Comparison of ENCODE assay signal across 19 cellular contexts in genomic region chr20:17643531-17644188, GRCh38. TPM values are rescaled to one million over a fixed set of nuclear protein-coding genes. Genes with fewer than 3 reads are reported as not detected.
DNase-seq lines count a peak whose midpoint lies in the region; ATAC-seq, FAIRE-seq and TF ChIP-seq lines count a peak whose summit lies in the region.
"Had no signal": no experiment of that assay in that cellular context is flagged by ENCODE, and none has a peak within 500 bp of the region (broad histone marks: within the 10 kb centered on the region; RNA-seq: fewer than 3 reads in every experiment).

No MANE protein-coding gene starts in this region.

- H3K9me3 ChIP-seq in cardiac muscle cell (ENCODE audit: low read depth) (no peaks in the 10 kb centered on the region), heart right ventricle (no peaks in the 10 kb centered on the region), pancreas (no peaks in the 10 kb centered on the region)
- no peaks in the 10 kb centered on the region for H3K9me3 ChIP-seq in CD8-positive, alpha-beta memory T cell (ENCODE audit: low read length)
- H3K9me3 ChIP-seq: gastrocnemius medialis, uterus had no signal

- H3K9me3 Mint-ChIP-seq in CD8-positive, alpha-beta memory T cell, result no peaks in the 10 kb centered on the region
- H3K9me3 Mint-ChIP-seq in natural killer cell treated with Interleukin-12 subunit alpha and Interleukin-12 subunit beta and Interleukin-15 and Interleukin-18, amount 100 ng/mL, for 72 hours, result no peaks in the 10 kb centered on the region

- WGBS in heart right ventricle, 2 donors, result 65 to 74% methylated on average over 10 of the region's 10 CpGs
- WGBS in pancreas, 2 donors, result 30 to 33% methylated on average over 10 of the region's 10 CpGs

- FAIRE-seq in pancreas (lab: Jason Lieb, UNC), result no peak
- FAIRE-seq: RCC 7860 had no signal

- H3K27me3 Mint-ChIP-seq in CD8-positive, alpha-beta memory T cell, result no peaks in the 10 kb centered on the region
- no peaks in the 10 kb centered on the region for H3K27me3 Mint-ChIP-seq in natural killer cell treated with Interleukin-12 subunit alpha and Interleukin-12 subunit beta and Interleukin-15 and Interleukin-18, amount 100 ng/mL, for 72 hours
- H3K27me3 Mint-ChIP-seq: activated CD8-positive, alpha-beta memory T cell treated with anti-CD3 and anti-CD28 coated beads, Interleukin-2, amount 10 ng/mL, durations not matched to agents 7 days and 5 days had no signal

- H3K36me3 ChIP-seq in cardiac muscle cell (peaks cover 7% of the 10 kb centered on the region), heart right ventricle (peaks cover 0 to 68% (median 5%) of the 10 kb centered on the region in 9 donors), pancreas (peaks cover 0 to 34% (median 31%) of the 10 kb centered on the region in 3 donors)
- H3K36me3 ChIP-seq in CD8-positive, alpha-beta memory T cell (ENCODE audit: insufficient read depth, low read length), result no peaks in the 10 kb centered on the region
- H3K36me3 ChIP-seq: gastrocnemius medialis, uterus had no signal

- H3K4me1 Mint-ChIP-seq in CD8-positive, alpha-beta memory T cell, result peaks cover 0 to 8% (median 3%) of the 10 kb centered on the region in 3 donors
- peaks cover 8 to 15% of the 10 kb centered on the region in 2 donors for H3K4me1 Mint-ChIP-seq in natural killer cell treated with Interleukin-12 subunit alpha and Interleukin-12 subunit beta and Interleukin-15 and Interleukin-18, amount 100 ng/mL, for 72 hours (ENCODE audit: low read depth in 2 of 2)

- TF ChIP-seq CTCF in cardiac muscle cell (IDR thresholded peaks at IDR 0.05; ENCODE audit: low read depth, low read length), result no peak
- no peak for TF ChIP-seq CTCF in heart right ventricle (IDR thresholded peaks at IDR 0.05)
- TF ChIP-seq CTCF in pancreas (IDR thresholded peaks at IDR 0.05), result no peak

- H3K4me3 ChIP-seq in cardiac muscle cell (no peak overlapping the region), heart right ventricle (no peak overlapping the region), pancreas (no peak overlapping the region)
- H3K4me3 ChIP-seq in CD8-positive, alpha-beta memory T cell (ENCODE audit: low read length), result no peak overlapping the region
- H3K4me3 ChIP-seq: gastrocnemius medialis, uterus had no signal

- H3K27me3 ChIP-seq in cardiac muscle cell (no peaks in the 10 kb centered on the region), heart right ventricle (no peaks in the 10 kb centered on the region), pancreas (no peaks in the 10 kb centered on the region)
- H3K27me3 ChIP-seq in CD8-positive, alpha-beta memory T cell (ENCODE audit: insufficient read depth, low read length, poor library complexity, severe bottlenecking), result no peaks in the 10 kb centered on the region
- H3K27me3 ChIP-seq: gastrocnemius medialis, uterus had no signal

- DNase-seq in cardiac muscle cell (ENCODE audit: low read depth in 1 of 2, low spot score in 1 of 2) (no peak), Right ventricle myocardium inferior (ENCODE audit: missing footprints) (no peak), heart right ventricle (no peak), pancreas (peak in 2 of 6 donors; percentile 21 to 42)
- no peak for DNase-seq in CD8-positive, alpha-beta memory T cell
- DNase-seq in natural killer cell treated with Interleukin-12 subunit alpha and Interleukin-12 subunit beta and Interleukin-15 and Interleukin-18, amount 100 ng/mL, for 72 hours (ENCODE audit: low spot score), result no peak
- DNase-seq in central memory CD4-positive, alpha-beta T cell, result no peak
- DNase-seq in stimulated activated naive CD8-positive, alpha-beta T cell treated with anti-CD3 and anti-CD28 coated beads, Interleukin-15, Interleukin-2, amounts not matched to agents 100 U/mL and 50 U/mL, for 24 hours, result no peak
- DNase-seq: activated CD4-positive, CD25-positive, alpha-beta regulatory T cell; activated CD8-positive, alpha-beta memory T cell treated with anti-CD3 and anti-CD28 coated beads, Interleukin-2, amount 10 ng/mL, durations not matched to agents 7 days and 5 days; activated gamma-delta T cell treated with Interleukin-2 at 50 U/mL for 16 hours; COR-L47; NCI-H1105; uterus had no signal

- ATAC-seq in Right ventricle myocardium inferior (no peak), heart right ventricle (peak in 7 of 8 donors; percentile 27 to 66 (median 44)), pancreas (no peak)
- ATAC-seq in natural killer cell treated with Interleukin-12 subunit alpha and Interleukin-12 subunit beta and Interleukin-15 and Interleukin-18, amount 100 ng/mL, for 72 hours, result no peak
- ATAC-seq in stimulated activated naive CD8-positive, alpha-beta T cell treated with anti-CD3 and anti-CD28 coated beads, Interleukin-15, Interleukin-2, amounts not matched to agents 100 U/mL and 50 U/mL, for 24 hours, result no peak
- ATAC-seq: activated CD8-positive, alpha-beta memory T cell treated with anti-CD3 and anti-CD28 coated beads, Interleukin-2, amount 10 ng/mL, durations not matched to agents 7 days and 5 days had no signal

- no peak overlapping the region for H3K4me3 Mint-ChIP-seq in CD8-positive, alpha-beta memory T cell
- H3K4me3 Mint-ChIP-seq in natural killer cell treated with Interleukin-12 subunit alpha and Interleukin-12 subunit beta and Interleukin-15 and Interleukin-18, amount 100 ng/mL, for 72 hours, result no peak overlapping the region
- H3K4me3 Mint-ChIP-seq: activated CD8-positive, alpha-beta memory T cell treated with anti-CD3 and anti-CD28 coated beads, Interleukin-2, amount 10 ng/mL, durations not matched to agents 7 days and 5 days had no signal

- intact Hi-C loops in Right ventricle myocardium inferior (cut with DNase I) (no loop called here), heart right ventricle (cut with DNase I) (no loop called here), pancreas (cut with DNase I) (no loop called here)

- peaks cover 0 to 36% (median 2%) of the 10 kb centered on the region in 3 donors for H3K36me3 Mint-ChIP-seq in CD8-positive, alpha-beta memory T cell
- H3K36me3 Mint-ChIP-seq in natural killer cell treated with Interleukin-12 subunit alpha and Interleukin-12 subunit beta and Interleukin-15 and Interleukin-18, amount 100 ng/mL, for 72 hours, result no peaks in the 10 kb centered on the region
- H3K36me3 Mint-ChIP-seq: activated CD8-positive, alpha-beta memory T cell treated with anti-CD3 and anti-CD28 coated beads, Interleukin-2, amount 10 ng/mL, durations not matched to agents 7 days and 5 days had no signal

- CTCF ChIA-PET in CD8-positive, alpha-beta memory T cell (lab: Charles Lee), result no interaction called here

- POLR2A ChIA-PET in CD8-positive, alpha-beta memory T cell (lab: Charles Lee), result no interaction called here

- peak overlapping the region in 1 of 8 donors; percentile 38 for H3K27ac Mint-ChIP-seq in CD8-positive, alpha-beta memory T cell
- H3K27ac Mint-ChIP-seq in natural killer cell treated with Interleukin-12 subunit alpha and Interleukin-12 subunit beta and Interleukin-15 and Interleukin-18, amount 100 ng/mL, for 72 hours, result no peak overlapping the region
- H3K27ac Mint-ChIP-seq: activated CD8-positive, alpha-beta memory T cell treated with anti-CD3 and anti-CD28 coated beads, Interleukin-2, amount 10 ng/mL, durations not matched to agents 7 days and 5 days had no signal

- H3K4me1 ChIP-seq in cardiac muscle cell (ENCODE audit: low read depth), result peaks cover 50% of the 10 kb centered on the region
- peaks cover 18 to 89% (median 58%) of the 10 kb centered on the region in 9 donors for H3K4me1 ChIP-seq in heart right ventricle
- H3K4me1 ChIP-seq in pancreas, result peaks cover 43 to 67% (median 50%) of the 10 kb centered on the region in 3 donors
- no peaks in the 10 kb centered on the region for H3K4me1 ChIP-seq in CD8-positive, alpha-beta memory T cell (ENCODE audit: insufficient read depth, low read length)

- peak overlapping the region; percentile 2 for H3K27ac ChIP-seq in cardiac muscle cell
- H3K27ac ChIP-seq in heart right ventricle, result peak overlapping the region in 9 of 10 donors; percentile 2 to 76 (median 41)
- H3K27ac ChIP-seq in pancreas, result peak overlapping the region; percentile 17 to 63 (median 31)
- no peak overlapping the region for H3K27ac ChIP-seq in CD8-positive, alpha-beta memory T cell (ENCODE audit: low read depth, low read length)

RNA-seq across cellular contexts. Expression of gene RRBP1, which starts 38.4 kb away (rescaled TPM):
- total RNA-seq in cardiac muscle cell, result 61.1 and 77.5 TPM in 2 replicates
- 50.4 and 50.7 TPM in 2 replicates for polyA plus RNA-seq in cardiac muscle cell
- 38.5 TPM for total RNA-seq in Right ventricle myocardium inferior
- 10 to 100 TPM; 23.5 to 71.3 (median 29.0) TPM for total RNA-seq in heart right ventricle
- polyA plus RNA-seq in heart right ventricle, result 10 to 100 TPM; 29.3 to 41.9 TPM
- total RNA-seq in pancreas, result 100 to 1,000 TPM; 339 to 442 (median 354) TPM
- 100 to 1,000 TPM; 170 to 269 TPM for polyA plus RNA-seq in pancreas
- total RNA-seq in CD8-positive, alpha-beta memory T cell, result 10 to 100 TPM; 22.8 to 25.3 TPM
- 17.4 TPM for polyA plus RNA-seq in CD8-positive, alpha-beta memory T cell
- total RNA-seq in natural killer cell treated with Interleukin-12 subunit alpha and Interleukin-12 subunit beta and Interleukin-15 and Interleukin-18, amount 100 ng/mL, for 72 hours, result 100 to 1,000 TPM; 113 to 134 TPM

RNA-seq across cellular contexts. Expression of gene BANF2, which starts 56.1 kb away (rescaled TPM):
- total RNA-seq in cardiac muscle cell, result not detected in 2 replicates
- not detected in 2 replicates for polyA plus RNA-seq in cardiac muscle cell
- total RNA-seq in Right ventricle myocardium inferior, result not detected
- total RNA-seq in heart right ventricle, result not detected
- not detected for polyA plus RNA-seq in heart right ventricle
- 1 to 10 TPM in 5 of 6 donors, under 1 TPM in 1; 0.88 to 6.4 (median 2.0) TPM for total RNA-seq in pancreas
- 1 to 10 TPM in 1 of 2 donors, under 1 TPM in 1; 0.59 to 1.3 TPM for polyA plus RNA-seq in pancreas
- total RNA-seq in CD8-positive, alpha-beta memory T cell, result not detected
- polyA plus RNA-seq in CD8-positive, alpha-beta memory T cell, result not detected
- not detected for total RNA-seq in natural killer cell treated with Interleukin-12 subunit alpha and Interleukin-12 subunit beta and Interleukin-15 and Interleukin-18, amount 100 ng/mL, for 72 hours
- total RNA-seq: A673; activated CD8-positive, alpha-beta memory T cell treated with anti-CD3 and anti-CD28 coated beads, Interleukin-2, amount 10 ng/mL, durations not matched to agents 7 days and 5 days; gastrocnemius medialis; mucosa of gallbladder; NCI-H460; uterus had no signal

Comparison
In these comparisons a context has a peak if more than half of its experiments do, and no peak if none do; other contexts are left out.
1. ATAC-seq: peak in heart right ventricle (7 of 8); none in Right ventricle myocardium inferior (single experiment), pancreas (0 of 4), natural killer cell treated with Interleukin-12 subunit alpha and Interleukin-12 subunit beta and Interleukin-15 and Interleukin-18, amount 100 ng/mL, for 72 hours (0 of 2) and stimulated activated naive CD8-positive, alpha-beta T cell treated with anti-CD3 and anti-CD28 coated beads, Interleukin-15, Interleukin-2, amounts not matched to agents 100 U/mL and 50 U/mL, for 24 hours (single experiment).